In genomic region chr11:67010296-67010905, GRCh38 we compare ENCODE assay signal across 25 cellular contexts. TPM values are rescaled to one million over a fixed set of nuclear protein-coding genes. Genes with fewer than 3 reads are reported as not detected.
"Had no signal": no experiment of that assay in that cellular context is flagged by ENCODE, and none has a peak within 500 bp of the region (broad histone marks: within the 10 kb centered on the region; RNA-seq: fewer than 3 reads in every experiment).

No MANE protein-coding gene starts in this region.

- H3K36me3 Mint-ChIP-seq: naive thymus-derived CD4-positive, alpha-beta T cell had no signal

- H2AFZ ChIP-seq: hepatocyte had no signal

- H3K4me2 ChIP-seq: hepatocyte, smooth muscle cell had no signal

- H3K9me3 ChIP-seq: right atrium auricular region, suprapubic skin, thyroid gland, upper lobe of left lung, uterus had no signal

- H3K4me1 ChIP-seq: right atrium auricular region, suprapubic skin, thyroid gland, upper lobe of left lung, uterus had no signal

- ATAC-seq: left cardiac atrium; left ventricle myocardium superior; naive thymus-derived CD4-positive, alpha-beta T cell; stimulated activated naive CD8-positive, alpha-beta T cell treated with anti-CD3 and anti-CD28 coated beads, Interleukin-15, Interleukin-2, amounts not matched to agents 100 U/mL and 50 U/mL, for 24 hours had no signal

- DNase-seq: effector CD8-positive, alpha-beta T cell; foreskin melanocyte; head of caudate nucleus; kidney; left cardiac atrium; left ventricle myocardium superior; mesenchymal stem cell; naive thymus-derived CD4-positive, alpha-beta T cell; posterior cingulate gyrus; stimulated activated CD4-positive, alpha-beta T cell treated with anti-CD3 and anti-CD28 coated beads, Interleukin-2, amount 100 ng/mL, for 48 hours; stimulated activated naive CD8-positive, alpha-beta T cell treated with anti-CD3 and anti-CD28 coated beads, Interleukin-15, Interleukin-2, amounts not matched to agents 100 U/mL and 50 U/mL, for 24 hours; thyroid gland; uterus had no signal

- H3K36me3 ChIP-seq: right atrium auricular region, suprapubic skin, thyroid gland, upper lobe of left lung, uterus had no signal

- H3K27ac Mint-ChIP-seq: naive thymus-derived CD4-positive, alpha-beta T cell had no signal

- H3K27me3 ChIP-seq: hepatocyte, right atrium auricular region, suprapubic skin, thyroid gland, upper lobe of left lung, uterus had no signal

- H3K4me3 Mint-ChIP-seq: naive thymus-derived CD4-positive, alpha-beta T cell; neural crest cell had no signal

- H3K4me3 ChIP-seq: coronary artery, hepatocyte, lung, right atrium auricular region, smooth muscle cell, suprapubic skin, thyroid gland, upper lobe of left lung, uterus had no signal

- H3K27ac ChIP-seq: coronary artery, hepatocyte, right atrium auricular region, suprapubic skin, thyroid gland, upper lobe of left lung, uterus had no signal

RNA-seq across cellular contexts. Expression of gene SYT12, which starts 12.5 kb away (rescaled TPM):
- total RNA-seq: naive thymus-derived CD4-positive, alpha-beta T cell; pulmonary artery endothelial cell had no signal
- polyA plus RNA-seq: naive thymus-derived CD4-positive, alpha-beta T cell had no signal

RNA-seq across cellular contexts. Expression of gene C11orf86, which starts 35.3 kb away (rescaled TPM):
- total RNA-seq: dermis microvascular lymphatic vessel endothelial cell; kidney; left cardiac atrium; left ventricle myocardium superior; lung; naive thymus-derived CD4-positive, alpha-beta T cell; neural crest cell; osteocyte; pulmonary artery endothelial cell; right atrium auricular region; smooth muscle cell; suprapubic skin; thyroid gland; upper lobe of left lung; uterus had no signal
- polyA plus RNA-seq: esophagus; lung; naive thymus-derived CD4-positive, alpha-beta T cell; smooth muscle cell had no signal
